21 cellular contexts compared by ENCODE assay signal in the genomic region with DNA sequence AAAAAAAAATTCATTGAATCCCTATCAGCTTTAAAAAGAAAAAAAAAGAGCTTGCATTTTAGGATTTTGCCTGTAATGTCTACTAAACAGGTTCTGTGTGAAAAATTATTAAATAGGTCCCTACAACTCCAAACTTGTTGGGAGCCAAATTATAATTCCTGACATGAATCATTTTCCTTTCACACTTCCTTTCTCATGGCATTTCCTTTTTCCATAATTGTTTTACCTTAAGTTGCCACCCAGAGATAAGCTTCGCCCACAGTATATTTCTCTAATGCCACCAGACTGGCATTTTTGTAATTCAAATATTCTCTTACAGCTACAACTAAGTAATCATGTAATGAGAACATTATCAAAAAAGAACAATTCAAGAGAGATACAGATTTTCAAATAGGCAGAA.
"Had no signal": no experiment of that assay in that cellular context is flagged by ENCODE, and none has a peak within 500 bp of the region (broad histone marks: within the 10 kb centered on the region; RNA-seq: fewer than 3 reads in every experiment).

No MANE protein-coding gene starts in this region.

- H3K79me2 ChIP-seq: hepatocyte had no signal

- H3K27me3 Mint-ChIP-seq: effector memory CD8-positive, alpha-beta T cell had no signal

- H3K36me3 ChIP-seq: spleen, stomach, thoracic aorta, transverse colon had no signal

- H3K9me3 ChIP-seq: psoas muscle, spleen, stomach, thoracic aorta, transverse colon had no signal

- ATAC-seq: effector memory CD8-positive, alpha-beta T cell; left colon; left ventricle myocardium superior; naive thymus-derived CD4-positive, alpha-beta T cell; psoas muscle; sciatic nerve; stimulated activated naive B cell treated with anti-CD40 and anti-IgM and Interleukin-4, amounts not matched to agents 10 μg/mL and 1 μg/mL and 100 μg/mL, for 72 hours had no signal

- H2AFZ ChIP-seq: hepatocyte had no signal

- H3K4me3 ChIP-seq: hepatocyte, lung, psoas muscle, spleen, stomach, thoracic aorta, transverse colon had no signal

- H3K36me3 Mint-ChIP-seq: naive thymus-derived CD4-positive, alpha-beta T cell; stimulated activated naive B cell treated with anti-CD40 and anti-IgM and Interleukin-4, amounts not matched to agents 10 μg/mL and 1 μg/mL and 100 μg/mL, for 72 hours had no signal

- DNase-seq: cortex of kidney; effector memory CD8-positive, alpha-beta T cell; foreskin melanocyte; head of caudate nucleus; left colon; left ventricle myocardium superior; naive thymus-derived CD4-positive, alpha-beta T cell; nephron progenitor cell; psoas muscle; spleen; stimulated activated CD4-positive, alpha-beta T cell treated with anti-CD3 and anti-CD28 coated beads, Interleukin-15, amount 100 ng/mL, for 24 hours; stimulated activated CD4-positive, alpha-beta T cell treated with anti-CD3 and anti-CD28 coated beads, Interleukin-1b, Interleukin-23, amount 100 ng/mL, for 48 hours; stimulated activated CD4-positive, alpha-beta T cell treated with anti-CD3 and anti-CD28 coated beads, Interleukin-4, amount 100 ng/mL, for 4 hours; stimulated activated naive B cell treated with anti-CD40 and anti-IgM and Interleukin-4, amounts not matched to agents 10 μg/mL and 1 μg/mL and 100 μg/mL, for 72 hours; stomach; substantia nigra; transverse colon had no signal

- H3K27ac ChIP-seq: hepatocyte, psoas muscle, spleen, stomach, thoracic aorta, transverse colon had no signal

- H3K9me3 Mint-ChIP-seq: effector memory CD8-positive, alpha-beta T cell; nephron progenitor cell; stimulated activated naive B cell treated with anti-CD40 and anti-IgM and Interleukin-4, amounts not matched to agents 10 μg/mL and 1 μg/mL and 100 μg/mL, for 72 hours had no signal

- H3K4me1 ChIP-seq: psoas muscle, spleen, stomach, transverse colon had no signal

- H3K4me1 Mint-ChIP-seq: nephron progenitor cell; stimulated activated naive B cell treated with anti-CD40 and anti-IgM and Interleukin-4, amounts not matched to agents 10 μg/mL and 1 μg/mL and 100 μg/mL, for 72 hours had no signal

- H3K27me3 ChIP-seq: hepatocyte, spleen, stomach, transverse colon had no signal

- H3K4me2 ChIP-seq: hepatocyte had no signal

- H3K4me3 Mint-ChIP-seq: effector memory CD8-positive, alpha-beta T cell; naive thymus-derived CD4-positive, alpha-beta T cell; nephron progenitor cell; stimulated activated naive B cell treated with anti-CD40 and anti-IgM and Interleukin-4, amounts not matched to agents 10 μg/mL and 1 μg/mL and 100 μg/mL, for 72 hours had no signal

- H3K27ac Mint-ChIP-seq: effector memory CD8-positive, alpha-beta T cell; naive thymus-derived CD4-positive, alpha-beta T cell; nephron progenitor cell; stimulated activated naive B cell treated with anti-CD40 and anti-IgM and Interleukin-4, amounts not matched to agents 10 μg/mL and 1 μg/mL and 100 μg/mL, for 72 hours had no signal
